8 cellular contexts compared by ENCODE assay signal in the genomic region with DNA sequence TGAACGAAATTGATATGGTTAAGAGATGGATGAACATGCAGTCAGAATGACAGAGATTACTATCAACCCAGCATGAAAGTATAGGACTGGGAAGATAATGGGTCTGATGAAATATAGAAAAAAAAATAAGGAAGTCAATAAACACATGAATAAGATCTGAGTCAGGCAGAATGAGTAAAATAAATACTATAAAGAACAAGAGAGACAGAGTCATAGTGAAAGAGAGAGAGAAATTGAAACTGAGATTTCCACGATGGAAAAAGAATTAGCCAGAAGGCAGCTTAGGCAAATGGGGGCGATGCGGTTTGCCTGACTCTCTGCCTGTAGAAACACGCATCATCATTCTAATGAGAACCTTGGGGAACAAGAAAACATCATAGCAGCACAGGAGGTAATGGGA. TPM values are rescaled to one million over a fixed set of nuclear protein-coding genes. Genes with fewer than 3 reads are reported as not detected.
DNase-seq lines count a peak whose midpoint lies in the region; ATAC-seq, FAIRE-seq and TF ChIP-seq lines count a peak whose summit lies in the region.
"Had no signal": no experiment of that assay in that cellular context is flagged by ENCODE, and none has a peak within 500 bp of the region (broad histone marks: within the 10 kb centered on the region; RNA-seq: fewer than 3 reads in every experiment).

No MANE protein-coding gene starts in this region.

- H3K9me3 Mint-ChIP-seq in activated naive CD4-positive, alpha-beta T cell treated with anti-CD3 and anti-CD28 coated beads for 36 hours: peaks cover 8% of the 10 kb centered on the region

- CTCF ChIA-PET in activated naive CD4-positive, alpha-beta T cell treated with anti-CD3 and anti-CD28 coated beads for 36 hours (lab: Charles Lee): no interaction called here

- H3K36me3 ChIP-seq in mesenchymal stem cell (ENCODE audit: control insufficient read depth in 1 of 2, insufficient read depth in 2 of 2, low read depth in 1 of 2, low read length in 2 of 2) (no peaks in the 10 kb centered on the region), sigmoid colon (no peaks in the 10 kb centered on the region)

- peak overlapping the region; percentile 22 for H3K4me2 ChIP-seq in mesenchymal stem cell (ENCODE audit: low read length, poor library complexity, severe bottlenecking)

- no peak overlapping the region for H2AK5ac ChIP-seq in mesenchymal stem cell (ENCODE audit: low read length, severe bottlenecking)

- H4K91ac ChIP-seq in mesenchymal stem cell (ENCODE audit: low read length): no peak overlapping the region

- no peaks in the 10 kb centered on the region for H3K79me1 ChIP-seq in mesenchymal stem cell (replicated peaks; ENCODE audit: low read length, poor library complexity, severe bottlenecking)

- H2BK15ac ChIP-seq in mesenchymal stem cell (ENCODE audit: low read depth, poor library complexity, severe bottlenecking): no peak overlapping the region

- TF ChIP-seq CTCF in sigmoid colon (IDR thresholded peaks at IDR 0.05): no peak

- H2BK12ac ChIP-seq in mesenchymal stem cell (ENCODE audit: low read length in 2 of 2): no peak overlapping the region

- no peak for TF ChIP-seq POLR2A in sigmoid colon (IDR thresholded peaks at IDR 0.05)

- H3K27ac ChIP-seq in mesenchymal stem cell (ENCODE audit: low read length, poor library complexity, severe bottlenecking): no peak overlapping the region
- no peak overlapping the region for H3K27ac ChIP-seq in sigmoid colon

- peak; percentile 80 for DNase-seq in MV-4-11 (lab: John Stamatoyannopoulos, UW)
- peak; percentile 36 for DNase-seq in mesenchymal stem cell
- no peak for DNase-seq in sigmoid colon
- DNase-seq in activated naive CD4-positive, alpha-beta T cell treated with anti-CD3 and anti-CD28 coated beads for 36 hours: no peak
- no peak for DNase-seq in HTR-8/SVneo (ENCODE audit: insufficient read length, low spot score)
- DNase-seq: T-helper 9 cell had no signal

- H3K14ac ChIP-seq in mesenchymal stem cell (ENCODE audit: low read length in 2 of 2): no peak overlapping the region

- peak overlapping the region; percentile 4 for H4K8ac ChIP-seq in mesenchymal stem cell (ENCODE audit: low read length)

- no peaks in the 10 kb centered on the region for H3K4me1 Mint-ChIP-seq in activated naive CD4-positive, alpha-beta T cell treated with anti-CD3 and anti-CD28 coated beads for 36 hours (ENCODE audit: low read depth)

- H3K36me3 Mint-ChIP-seq in activated naive CD4-positive, alpha-beta T cell treated with anti-CD3 and anti-CD28 coated beads for 36 hours (ENCODE audit: low read depth): no peaks in the 10 kb centered on the region

- H3K27me3 ChIP-seq in mesenchymal stem cell (ENCODE audit: control insufficient read depth in 1 of 2, insufficient read depth in 1 of 2, low read length in 2 of 2) (no peaks in the 10 kb centered on the region), sigmoid colon (no peaks in the 10 kb centered on the region)

- H3K27ac Mint-ChIP-seq in activated naive CD4-positive, alpha-beta T cell treated with anti-CD3 and anti-CD28 coated beads for 36 hours: no peak overlapping the region

- no peak overlapping the region for H2BK120ac ChIP-seq in mesenchymal stem cell (ENCODE audit: low read depth, low read length)

- H3K4me3 ChIP-seq in mesenchymal stem cell (ENCODE audit: insufficient read depth in 1 of 2, low read depth in 1 of 2, low read length in 2 of 2): peak overlapping the region in 1 of 2 experiments; percentile 24
- no peak overlapping the region for H3K4me3 ChIP-seq in sigmoid colon

- H3K4ac ChIP-seq in mesenchymal stem cell (ENCODE audit: low read depth in 1 of 2, low read length in 2 of 2): no peak overlapping the region

- H3K23ac ChIP-seq in mesenchymal stem cell (ENCODE audit: low read length in 2 of 2): no peak overlapping the region

- H3K27me3 Mint-ChIP-seq in activated naive CD4-positive, alpha-beta T cell treated with anti-CD3 and anti-CD28 coated beads for 36 hours (ENCODE audit: low read depth): peaks cover 5% of the 10 kb centered on the region

- intact Hi-C loops in sigmoid colon (cut with DNase I): no loop called here
- intact Hi-C loops in activated naive CD4-positive, alpha-beta T cell treated with anti-CD3 and anti-CD28 coated beads for 36 hours (cut with micrococcal nuclease): no loop called here

- H3K4me1 ChIP-seq in mesenchymal stem cell (ENCODE audit: control insufficient read depth, insufficient read depth, low read depth, low read length) (peaks cover 2% of the 10 kb centered on the region), sigmoid colon (no peaks in the 10 kb centered on the region)

- peak; percentile 84 for ATAC-seq in GM19023 (IDR thresholded peaks at IDR 0.05; ENCODE audit: unreplicated experiment)
- peak; percentile 58 for ATAC-seq in HG02610 (IDR thresholded peaks at IDR 0.05; ENCODE audit: unreplicated experiment)

- no peak for TF ChIP-seq EP300 in sigmoid colon (IDR thresholded peaks at IDR 0.05)

- no peaks in the 10 kb centered on the region for H3K9me3 ChIP-seq in mesenchymal stem cell (ENCODE audit: control insufficient read depth, low read length)
- no peaks in the 10 kb centered on the region for H3K9me3 ChIP-seq in sigmoid colon

- peak overlapping the region; percentile 27 for H2AFZ ChIP-seq in mesenchymal stem cell (ENCODE audit: low read depth, low read length)

- peak overlapping the region; percentile 26 for H3K9ac ChIP-seq in mesenchymal stem cell (ENCODE audit: low read length)

- no peak overlapping the region for H3K18ac ChIP-seq in mesenchymal stem cell (ENCODE audit: low read depth in 1 of 2, low read length in 2 of 2)

- H3K4me3 Mint-ChIP-seq in activated naive CD4-positive, alpha-beta T cell treated with anti-CD3 and anti-CD28 coated beads for 36 hours: no peak overlapping the region

- FAIRE-seq in HTR-8/SVneo (lab: Jason Lieb, UNC): no peak

- 89% methylated on average over 5 of the region's 5 CpGs for WGBS in mesenchymal stem cell
- WGBS in sigmoid colon, 2 donors: 61 to 74% methylated on average over 5 of the region's 5 CpGs

- H2BK5ac ChIP-seq in mesenchymal stem cell (ENCODE audit: low read depth, low read length, poor library complexity, severe bottlenecking): no peak overlapping the region

RNA-seq across cellular contexts. Expression of a gene that starts 26.6 kb away (rescaled TPM):
- 0.77 TPM for polyA plus RNA-seq in mesenchymal stem cell (2013, experiment 1 of 2)
- polyA plus RNA-seq in mesenchymal stem cell (2013, experiment 2 of 2): 0.96 TPM
- total RNA-seq in sigmoid colon: 1 to 10 TPM; 2.5 to 5.5 (median 3.7) TPM
- polyA plus RNA-seq in sigmoid colon: under 1 TPM; 0.23 to 0.69 (median 0.60) TPM
- total RNA-seq in activated naive CD4-positive, alpha-beta T cell treated with anti-CD3 and anti-CD28 coated beads for 36 hours: not detected

Comparison
In these comparisons a context has a peak if more than half of its experiments do, and no peak if none do; other contexts are left out.
1. DNase-seq: peak in MV-4-11 (single experiment) and mesenchymal stem cell (single experiment); none in sigmoid colon (single experiment), activated naive CD4-positive, alpha-beta T cell treated with anti-CD3 and anti-CD28 coated beads for 36 hours (single experiment) and HTR-8/SVneo (single experiment).